In genomic region chr17:4852504-4853075, GRCh38 we compare ENCODE assay signal across 9 cellular contexts. TPM values are rescaled to one million over a fixed set of nuclear protein-coding genes. Genes with fewer than 3 reads are reported as not detected.
DNase-seq lines count a peak whose midpoint lies in the region; ATAC-seq lines count a peak whose summit lies in the region.
"Had no signal": no experiment of that assay in that cellular context is flagged by ENCODE, and none has a peak within 500 bp of the region (broad histone marks: within the 10 kb centered on the region; RNA-seq: fewer than 3 reads in every experiment).

No MANE protein-coding gene starts in this region.

- H3K27me3 Mint-ChIP-seq in CD4-positive, CD25-positive, alpha-beta regulatory T cell = peaks cover 4% of the 10 kb centered on the region
- no peaks in the 10 kb centered on the region for H3K27me3 Mint-ChIP-seq in activated naive CD8-positive, alpha-beta T cell treated with anti-CD3 and anti-CD28 coated beads, Interleukin-2, amount 50 U/mL, for 24 hours
- H3K27me3 Mint-ChIP-seq in immature natural killer cell (ENCODE audit: low read depth in 3 of 3) = peaks cover 18 to 35% (median 35%) of the 10 kb centered on the region in 3 donors

- peak overlapping the region in 3 of 4 donors; percentile 9 to 70 (median 42) for H3K4me3 Mint-ChIP-seq in CD4-positive, CD25-positive, alpha-beta regulatory T cell
- no peak overlapping the region for H3K4me3 Mint-ChIP-seq in activated naive CD8-positive, alpha-beta T cell treated with anti-CD3 and anti-CD28 coated beads, Interleukin-2, amount 50 U/mL, for 24 hours
- peak overlapping the region in 3 of 5 donors; percentile 5 to 71 (median 29) for H3K4me3 Mint-ChIP-seq in immature natural killer cell

- peaks cover 18 to 73% (median 35%) of the 10 kb centered on the region in 4 donors for H3K4me1 Mint-ChIP-seq in CD4-positive, CD25-positive, alpha-beta regulatory T cell
- H3K4me1 Mint-ChIP-seq in activated naive CD8-positive, alpha-beta T cell treated with anti-CD3 and anti-CD28 coated beads, Interleukin-2, amount 50 U/mL, for 24 hours = peaks cover 18% of the 10 kb centered on the region
- peaks cover 32 to 49% of the 10 kb centered on the region in 2 donors for H3K4me1 Mint-ChIP-seq in immature natural killer cell

- H3K4me3 ChIP-seq in CD4-positive, CD25-positive, alpha-beta regulatory T cell (ENCODE audit: low read depth, low read length) = no peak overlapping the region

- peak overlapping the region; percentile 25 for H3K27ac ChIP-seq in CD4-positive, CD25-positive, alpha-beta regulatory T cell (ENCODE audit: insufficient read depth, low read length, poor library complexity, severe bottlenecking)
- H3K27ac ChIP-seq: VCaP had no signal

- no peaks in the 10 kb centered on the region for H3K4me1 ChIP-seq in CD4-positive, CD25-positive, alpha-beta regulatory T cell (ENCODE audit: control insufficient read depth, insufficient read depth, low read length, poor library complexity, severe bottlenecking)

- peaks cover 38% of the 10 kb centered on the region for H3K36me3 Mint-ChIP-seq in CD4-positive, CD25-positive, alpha-beta regulatory T cell
- peaks cover 7% of the 10 kb centered on the region for H3K36me3 Mint-ChIP-seq in activated naive CD8-positive, alpha-beta T cell treated with anti-CD3 and anti-CD28 coated beads, Interleukin-2, amount 50 U/mL, for 24 hours (ENCODE audit: low read depth)
- peaks cover 4 to 22% (median 10%) of the 10 kb centered on the region in 3 donors for H3K36me3 Mint-ChIP-seq in immature natural killer cell

- no peak for ATAC-seq in CD4-positive, CD25-positive, alpha-beta regulatory T cell (ENCODE audit: low read depth in 2 of 2)
- ATAC-seq in activated naive CD8-positive, alpha-beta T cell treated with anti-CD3 and anti-CD28 coated beads, Interleukin-2, amount 50 U/mL, for 24 hours = no peak
- no peak for ATAC-seq in HG03039 (IDR thresholded peaks at IDR 0.05; ENCODE audit: unreplicated experiment)
- no peak for ATAC-seq in HG03280 (IDR thresholded peaks at IDR 0.05; ENCODE audit: unreplicated experiment)

- no peaks in the 10 kb centered on the region for H3K27me3 ChIP-seq in CD4-positive, CD25-positive, alpha-beta regulatory T cell (ENCODE audit: control insufficient read depth, insufficient read depth, low read length)

- H3K9me3 ChIP-seq in CD4-positive, CD25-positive, alpha-beta regulatory T cell (ENCODE audit: control insufficient read depth in 2 of 2, low read length in 2 of 2) = no peaks in the 10 kb centered on the region

- peak in 2 of 3 donors; percentile 24 to 27 for DNase-seq in CD4-positive, CD25-positive, alpha-beta regulatory T cell
- peak; percentile 21 for DNase-seq in HT1080 (ENCODE audit: low read depth)
- no peak for DNase-seq in activated naive CD8-positive, alpha-beta T cell treated with anti-CD3 and anti-CD28 coated beads, Interleukin-2, amount 50 U/mL, for 24 hours
- peak; percentile 32 to 53 (median 44) for DNase-seq in immature natural killer cell
- DNase-seq in NCI-H524 treated with DMSO at 0.1 percent for 48 hours (lab: John Stamatoyannopoulos, UW) = no peak
- no peak for DNase-seq in activated effector memory CD4-positive, alpha-beta T cell treated with anti-CD3 and anti-CD28 coated beads, Interleukin-2, amount 50 U/mL, for 16 hours

- H3K36me3 ChIP-seq in CD4-positive, CD25-positive, alpha-beta regulatory T cell (ENCODE audit: control insufficient read depth, insufficient read depth, low read length) = peaks cover 20% of the 10 kb centered on the region

- H3K27ac Mint-ChIP-seq in CD4-positive, CD25-positive, alpha-beta regulatory T cell = peak overlapping the region; percentile 44 to 88 (median 48)
- peak overlapping the region; percentile 70 for H3K27ac Mint-ChIP-seq in activated naive CD8-positive, alpha-beta T cell treated with anti-CD3 and anti-CD28 coated beads, Interleukin-2, amount 50 U/mL, for 24 hours
- H3K27ac Mint-ChIP-seq in immature natural killer cell = peak overlapping the region in 5 of 6 donors; percentile 31 to 92 (median 89)

- peaks cover 0 to 6% (median 3%) of the 10 kb centered on the region in 7 donors for H3K9me3 Mint-ChIP-seq in CD4-positive, CD25-positive, alpha-beta regulatory T cell
- H3K9me3 Mint-ChIP-seq in activated naive CD8-positive, alpha-beta T cell treated with anti-CD3 and anti-CD28 coated beads, Interleukin-2, amount 50 U/mL, for 24 hours = peaks cover 6% of the 10 kb centered on the region
- peaks cover 0 to 7% (median 5%) of the 10 kb centered on the region in 6 donors for H3K9me3 Mint-ChIP-seq in immature natural killer cell

RNA-seq across cellular contexts. Expression of gene MINK1, which starts 19.4 kb away (rescaled TPM):
- total RNA-seq in CD4-positive, CD25-positive, alpha-beta regulatory T cell = 235 TPM
- polyA plus RNA-seq in CD4-positive, CD25-positive, alpha-beta regulatory T cell = 10 to 100 TPM in 3 of 4 donors, 1 to 10 TPM in 1; 9.4 to 13.4 (median 11.6) TPM
- 27.1 and 28.7 TPM in 2 replicates for total RNA-seq in HT1080 (2014; rRNA removed; shearing (Covaris generic))
- polyA plus RNA-seq in HT1080 (2015; cell fraction: cytosol; rRNA removed) = 27.5 and 29.2 TPM in 2 replicates
- polyA plus RNA-seq in HT1080 (2015; cell fraction: nucleus; rRNA removed) = 144 and 146 TPM in 2 replicates
- polyA plus RNA-seq in immature natural killer cell = 10 to 100 TPM in 1 of 3 donors, 1 to 10 TPM in 2; 2.0 to 13.5 (median 3.8) TPM

RNA-seq across cellular contexts. Expression of gene PLD2, which starts 45.6 kb away (rescaled TPM):
- total RNA-seq in CD4-positive, CD25-positive, alpha-beta regulatory T cell = 36.4 TPM
- polyA plus RNA-seq in CD4-positive, CD25-positive, alpha-beta regulatory T cell = 1 to 10 TPM; 1.6 to 4.7 (median 1.9) TPM
- 12.8 and 13.1 TPM in 2 replicates for total RNA-seq in HT1080 (2014; rRNA removed; shearing (Covaris generic))
- 7.9 and 8.3 TPM in 2 replicates for polyA plus RNA-seq in HT1080 (2015; cell fraction: cytosol; rRNA removed)
- polyA plus RNA-seq in HT1080 (2015; cell fraction: nucleus; rRNA removed) = 30.4 and 44.3 TPM in 2 replicates
- 1 to 10 TPM in 1 of 3 donors, under 1 TPM in 1, not detected in 1; 0.78 to 2.0 TPM for polyA plus RNA-seq in immature natural killer cell

RNA-seq across cellular contexts. Expression of gene C17orf107, which starts 46.7 kb away (rescaled TPM):
- 45.6 TPM for total RNA-seq in CD4-positive, CD25-positive, alpha-beta regulatory T cell
- polyA plus RNA-seq in CD4-positive, CD25-positive, alpha-beta regulatory T cell = 1 to 10 TPM; 1.1 to 1.5 (median 1.3) TPM
- total RNA-seq in HT1080 (2014; rRNA removed; shearing (Covaris generic)) = 0.07 and 0.48 TPM in 2 replicates
- 0.03 TPM in 2 replicates for polyA plus RNA-seq in HT1080 (2015; cell fraction: cytosol; rRNA removed)
- 0.54 and 0.85 TPM in 2 replicates for polyA plus RNA-seq in HT1080 (2015; cell fraction: nucleus; rRNA removed)
- 1 to 10 TPM in 2 of 3 donors, under 1 TPM in 1; 0.22 to 1.7 (median 1.3) TPM for polyA plus RNA-seq in immature natural killer cell

RNA-seq across cellular contexts. Expression of gene CHRNE, which starts 50.3 kb away (rescaled TPM):
- total RNA-seq in CD4-positive, CD25-positive, alpha-beta regulatory T cell = 3.8 TPM
- under 1 TPM in 2 of 4 donors, not detected in 2; 0.15 to 0.25 TPM for polyA plus RNA-seq in CD4-positive, CD25-positive, alpha-beta regulatory T cell
- not detected in 2 replicates for total RNA-seq in HT1080 (2014; rRNA removed; shearing (Covaris generic))
- polyA plus RNA-seq in HT1080 (2015; cell fraction: cytosol; rRNA removed) = 0.06 TPM in 1 of 2 replicates, not detected in the other
- polyA plus RNA-seq in HT1080 (2015; cell fraction: nucleus; rRNA removed) = 0.61 and 0.85 TPM in 2 replicates
- 1 to 10 TPM; 2.7 to 4.9 (median 3.9) TPM for polyA plus RNA-seq in immature natural killer cell

Comparison
In these comparisons a context has a peak if more than half of its experiments do, and no peak if none do; other contexts are left out.
1. DNase-seq: peak in CD4-positive, CD25-positive, alpha-beta regulatory T cell (2 of 3), HT1080 (single experiment) and immature natural killer cell (3 of 3); none in activated naive CD8-positive, alpha-beta T cell treated with anti-CD3 and anti-CD28 coated beads, Interleukin-2, amount 50 U/mL, for 24 hours (single experiment), NCI-H524 treated with DMSO at 0.1 percent for 48 hours (single experiment) and activated effector memory CD4-positive, alpha-beta T cell treated with anti-CD3 and anti-CD28 coated beads, Interleukin-2, amount 50 U/mL, for 16 hours (single experiment).
2. RNA of gene C17orf107, which starts 46.7 kb away (total RNA-seq): 45.6 TPM in CD4-positive, CD25-positive, alpha-beta regulatory T cell (single experiment); 0.07 to 0.48 TPM in HT1080; every median in the first group is over 10 times any median in the second.
3. Peak in every context shown above with its lines, with median percentiles within 50 percentile points of each other: H3K27ac Mint-ChIP-seq.